In the genomic region with DNA sequence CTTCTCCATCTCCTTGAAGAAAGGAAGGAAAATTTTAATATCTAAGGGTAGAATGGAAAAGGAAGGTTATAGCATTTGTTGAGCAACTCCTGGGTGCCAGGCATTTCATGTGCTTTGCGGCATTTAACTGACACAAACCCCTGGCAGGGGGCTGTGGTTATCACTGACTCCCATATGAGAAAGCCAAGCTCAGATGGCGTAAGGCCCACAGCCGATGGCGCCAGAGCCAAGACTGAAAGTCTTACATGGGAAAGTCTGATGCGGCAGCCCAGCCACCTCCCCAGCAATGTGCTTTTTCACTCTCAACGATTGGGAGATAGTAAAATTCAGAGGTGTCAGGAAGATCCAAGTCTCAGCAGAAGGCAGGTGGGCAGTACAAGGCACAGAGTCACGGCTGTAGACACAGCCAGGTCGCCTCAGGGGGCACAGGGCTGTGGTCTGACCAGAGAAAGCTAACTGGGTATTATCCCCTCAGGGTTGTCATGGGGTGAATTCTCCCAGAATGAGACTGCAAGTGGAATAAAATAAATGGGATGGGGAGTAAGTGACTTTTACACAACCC, we compare ENCODE assay signal across 28 cellular contexts.
"Had no signal": no experiment of that assay in that cellular context is flagged by ENCODE, and none has a peak within 500 bp of the region (broad histone marks: within the 10 kb centered on the region; RNA-seq: fewer than 3 reads in every experiment).

No MANE protein-coding gene starts in this region.

- H3K4me1 ChIP-seq: colonic mucosa, foreskin keratinocyte, gastroesophageal sphincter, lower lobe of right lung, pancreas, tibial artery had no signal

- H3K27ac ChIP-seq: colonic mucosa, epithelial cell of prostate, foreskin keratinocyte, gastroesophageal sphincter, heart right ventricle, lower lobe of right lung, pancreas, stomach, tibial artery had no signal

- ATAC-seq: esophagus mucosa; foreskin keratinocyte; gastroesophageal sphincter; left colon; left ventricle myocardium superior; lower lobe of right lung; naive thymus-derived CD8-positive, alpha-beta T cell; pancreas; sciatic nerve had no signal

- H3K27me3 Mint-ChIP-seq: dendritic cell treated with granulocyte-macrophage colony-stimulating factor and Interleukin-4, amounts not matched to agents 40 ng/mL and 50 ng/mL, for 4 days had no signal

- H3K9me3 Mint-ChIP-seq: type B pancreatic cell had no signal

- DNase-seq: colonic mucosa; effector CD8-positive, alpha-beta T cell; endodermal cell; foreskin keratinocyte; heart right ventricle; hippocampal formation; left colon; left ventricle myocardium superior; lower lobe of right lung; naive thymus-derived CD8-positive, alpha-beta T cell; nephron progenitor cell; occipital lobe; pancreas; stimulated activated CD4-positive, alpha-beta T cell treated with anti-CD3 and anti-CD28 coated beads, Interleukin-12 subunit alpha, Interleukin-12 subunit beta, amount 100 ng/mL, for 4 hours; stimulated activated CD4-positive, alpha-beta T cell treated with anti-CD3 and anti-CD28 coated beads, Interleukin-1b, Interleukin-23, amount 100 ng/mL, for 48 hours; stimulated activated CD4-positive, alpha-beta T cell treated with anti-CD3 and anti-CD28 coated beads, Interleukin-4, amount 100 ng/mL, for 1 hour; stimulated activated CD8-positive, alpha-beta memory T cell treated with anti-CD3 and anti-CD28 coated beads, Interleukin-4, amount 100 ng/mL, for 48 hours; stimulated activated naive CD4-positive, alpha-beta T cell treated with Interleukin-2 at 50 U/mL for 16 hours; stomach; tibial artery had no signal

- FAIRE-seq: islet of Langerhans, pancreas had no signal

- H3K4me3 Mint-ChIP-seq: dendritic cell treated with granulocyte-macrophage colony-stimulating factor and Interleukin-4, amounts not matched to agents 40 ng/mL and 50 ng/mL, for 4 days; endodermal cell; naive thymus-derived CD8-positive, alpha-beta T cell; nephron progenitor cell; type B pancreatic cell had no signal

- H3K9me3 ChIP-seq: colonic mucosa, lower lobe of right lung, pancreas had no signal

- H3K4me1 Mint-ChIP-seq: endodermal cell, nephron progenitor cell had no signal

- H3K36me3 Mint-ChIP-seq: naive thymus-derived CD8-positive, alpha-beta T cell; type B pancreatic cell had no signal

- H3K4me3 ChIP-seq: colonic mucosa, gastroesophageal sphincter, heart right ventricle, lower lobe of right lung, pancreas, smooth muscle cell, stomach, tibial artery had no signal

- H3K36me3 ChIP-seq: colonic mucosa, gastroesophageal sphincter, heart right ventricle, lower lobe of right lung, pancreas, stomach, tibial artery had no signal

- H3K27me3 ChIP-seq: colonic mucosa, gastroesophageal sphincter, heart right ventricle, pancreas, tibial artery had no signal

- H3K27ac Mint-ChIP-seq: dendritic cell treated with granulocyte-macrophage colony-stimulating factor and Interleukin-4, amounts not matched to agents 40 ng/mL and 50 ng/mL, for 4 days; endodermal cell; naive thymus-derived CD8-positive, alpha-beta T cell; nephron progenitor cell; type B pancreatic cell had no signal
